In the genomic region with DNA sequence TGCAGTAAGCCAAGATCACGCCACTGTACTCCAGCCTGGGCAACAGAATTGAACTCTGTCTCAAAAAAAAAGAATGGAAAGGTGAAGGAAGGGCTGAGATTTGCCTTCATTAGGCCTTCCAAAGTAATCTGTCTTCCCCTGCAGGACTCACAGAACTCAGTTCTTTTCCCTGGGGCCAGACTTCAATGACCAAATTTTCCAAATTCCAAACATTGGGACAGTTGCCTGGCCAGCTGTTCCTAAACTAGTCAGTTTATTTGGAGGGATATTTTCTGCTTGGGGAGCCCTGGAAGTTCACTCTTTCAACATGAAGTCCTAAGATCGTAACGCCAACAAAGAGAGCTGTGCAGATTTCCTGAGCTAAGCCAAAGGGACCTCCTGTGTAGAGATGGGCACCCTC, we compare ENCODE assay signal across 18 cellular contexts.
"Had no signal": no experiment of that assay in that cellular context is flagged by ENCODE, and none has a peak within 500 bp of the region (broad histone marks: within the 10 kb centered on the region; RNA-seq: fewer than 3 reads in every experiment).

No MANE protein-coding gene starts in this region.

- H3K9me3 Mint-ChIP-seq: activated CD4-positive, alpha-beta memory T cell treated with anti-CD3 and anti-CD28 coated beads for 36 hours; activated naive CD8-positive, alpha-beta T cell treated with anti-CD3 and anti-CD28 coated beads, Interleukin-2, amount 10 ng/mL, durations not matched to agents 7 days and 5 days; activated T-cell treated with anti-CD3 and anti-CD28 coated beads, Interleukin-2, amount 50 U/mL, for 72 hours; naive thymus-derived CD4-positive, alpha-beta T cell; stimulated activated naive B cell treated with anti-CD40 and anti-IgM and Interleukin-4, amounts not matched to agents 10 μg/mL and 1 μg/mL and 100 μg/mL, for 72 hours; T-helper 2 cell treated with Interferon-gamma antibody and Interleukin-4, amounts not matched to agents 5 μg/mL and 100 μg/mL, for 36 hours had no signal

- H3K36me3 ChIP-seq: esophagus squamous epithelium, transverse colon had no signal

- H3K4me3 Mint-ChIP-seq: activated CD4-positive, alpha-beta memory T cell treated with anti-CD3 and anti-CD28 coated beads for 36 hours; activated naive CD8-positive, alpha-beta T cell treated with anti-CD3 and anti-CD28 coated beads, Interleukin-2, amount 10 ng/mL, durations not matched to agents 7 days and 5 days; activated T-cell treated with anti-CD3 and anti-CD28 coated beads, Interleukin-2, amount 50 U/mL, for 72 hours; stimulated activated naive B cell treated with anti-CD40 and anti-IgM and Interleukin-4, amounts not matched to agents 10 μg/mL and 1 μg/mL and 100 μg/mL, for 72 hours; T-helper 2 cell treated with Interferon-gamma antibody and Interleukin-4, amounts not matched to agents 5 μg/mL and 100 μg/mL, for 36 hours had no signal

- H3K27me3 ChIP-seq: esophagus squamous epithelium, transverse colon had no signal

- H3K27me3 Mint-ChIP-seq: activated CD4-positive, alpha-beta memory T cell treated with anti-CD3 and anti-CD28 coated beads for 36 hours; activated naive CD8-positive, alpha-beta T cell treated with anti-CD3 and anti-CD28 coated beads, Interleukin-2, amount 10 ng/mL, durations not matched to agents 7 days and 5 days; naive thymus-derived CD4-positive, alpha-beta T cell; stimulated activated naive B cell treated with anti-CD40 and anti-IgM and Interleukin-4, amounts not matched to agents 10 μg/mL and 1 μg/mL and 100 μg/mL, for 72 hours had no signal

- DNase-seq: activated CD4-positive, alpha-beta memory T cell treated with anti-CD3 and anti-CD28 coated beads for 36 hours; activated CD4-positive, CD25-positive, alpha-beta regulatory T cell treated with anti-CD3 and anti-CD28 coated beads, Interleukin-2, amount 50 U/mL, for 72 hours; activated gamma-delta T cell treated with Interleukin-2 at 50 U/mL for 16 hours; activated naive CD8-positive, alpha-beta T cell treated with anti-CD3 and anti-CD28 coated beads, Interleukin-2, amount 10 ng/mL, durations not matched to agents 7 days and 5 days; activated T-cell treated with anti-CD3 and anti-CD28 coated beads, Interleukin-2, amount 50 U/mL, for 72 hours; aorta; esophagus squamous epithelium; foreskin melanocyte; head of caudate nucleus; midbrain; naive thymus-derived CD4-positive, alpha-beta T cell; nucleus accumbens; stimulated activated naive B cell treated with anti-CD40 and anti-IgM and Interleukin-4, amounts not matched to agents 10 μg/mL and 1 μg/mL and 100 μg/mL, for 72 hours; substantia nigra; transverse colon had no signal

- H3K9me3 ChIP-seq: esophagus squamous epithelium, transverse colon had no signal

- ATAC-seq: activated T-cell treated with anti-CD3 and anti-CD28 coated beads, Interleukin-2, amount 50 U/mL, for 72 hours; naive thymus-derived CD4-positive, alpha-beta T cell; right cardiac atrium; stimulated activated naive B cell treated with anti-CD40 and anti-IgM and Interleukin-4, amounts not matched to agents 10 μg/mL and 1 μg/mL and 100 μg/mL, for 72 hours had no signal

- H3K4me3 ChIP-seq: esophagus squamous epithelium, smooth muscle cell, transverse colon had no signal

- H3K27ac Mint-ChIP-seq: activated CD4-positive, alpha-beta memory T cell treated with anti-CD3 and anti-CD28 coated beads for 36 hours; stimulated activated naive B cell treated with anti-CD40 and anti-IgM and Interleukin-4, amounts not matched to agents 10 μg/mL and 1 μg/mL and 100 μg/mL, for 72 hours; T-helper 2 cell treated with Interferon-gamma antibody and Interleukin-4, amounts not matched to agents 5 μg/mL and 100 μg/mL, for 36 hours had no signal
